22 cellular contexts compared by ENCODE assay signal in the genomic region with DNA sequence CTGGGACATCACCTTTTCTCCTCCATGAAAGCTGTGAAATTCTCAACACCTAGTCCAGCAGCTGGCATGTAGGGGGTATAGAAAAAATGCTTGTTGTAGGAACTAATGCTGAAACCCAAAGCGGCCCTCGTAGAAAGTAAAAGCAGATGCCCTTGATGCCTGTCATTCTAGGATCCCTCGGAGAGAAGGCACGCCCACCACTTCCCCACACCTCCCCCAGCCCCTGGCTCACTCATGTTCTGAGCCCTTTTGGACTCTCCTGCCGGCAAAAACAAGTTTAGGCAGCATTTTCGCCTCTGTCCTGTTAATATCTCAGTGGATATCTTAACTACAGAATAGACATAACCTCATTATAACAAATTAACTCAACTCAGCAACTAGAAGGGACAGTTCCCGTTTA. TPM values are rescaled to one million over a fixed set of nuclear protein-coding genes. Genes with fewer than 3 reads are reported as not detected.
DNase-seq lines count a peak whose midpoint lies in the region; ATAC-seq and TF ChIP-seq lines count a peak whose summit lies in the region.
"Had no signal": no experiment of that assay in that cellular context is flagged by ENCODE, and none has a peak within 500 bp of the region (broad histone marks: within the 10 kb centered on the region; RNA-seq: fewer than 3 reads in every experiment).

No MANE protein-coding gene starts in this region.

- H3K4me1 ChIP-seq in esophagus squamous epithelium (peaks cover 33 to 86% (median 34%) of the 10 kb centered on the region in 3 donors), stomach (peaks cover 14 to 32% (median 20%) of the 10 kb centered on the region in 4 donors), right cardiac atrium (ENCODE audit: control insufficient read depth, insufficient read depth, low read length) (no peaks in the 10 kb centered on the region)

- intact Hi-C loops in esophagus squamous epithelium (cut with DNase I) (no loop called here), stomach (cut with DNase I; ENCODE audit: low total_unique reads) (no loop called here), dorsolateral prefrontal cortex (cut with DNase I) (no loop called here), right cardiac atrium (cut with DNase I) (no loop called here)

- H3K36me3 ChIP-seq in H7 (replicated peaks; ENCODE audit: control insufficient read depth, insufficient read depth, low read length) (no peaks in the 10 kb centered on the region), esophagus squamous epithelium (no peaks in the 10 kb centered on the region), stomach (no peaks in the 10 kb centered on the region)
- H3K36me3 ChIP-seq: BLaER1 treated with 17β-estradiol and CSF1 and Interleukin-3, amounts not matched to agents 10 nM and 100 nM had no signal

- no peak for TF ChIP-seq POLR2A in esophagus squamous epithelium (IDR thresholded peaks at IDR 0.05)
- no peak for TF ChIP-seq POLR2A in stomach (IDR thresholded peaks at IDR 0.05)

- H3K27me3 ChIP-seq in H7 (ENCODE audit: control insufficient read depth, insufficient read depth, low read length) = peaks cover 11% of the 10 kb centered on the region; the same call in 1 of the 2 replicates
- peaks cover 0 to 66% (median 0%) of the 10 kb centered on the region in 4 donors for H3K27me3 ChIP-seq in esophagus squamous epithelium
- peaks cover 0 to 57% (median 8%) of the 10 kb centered on the region in 3 donors for H3K27me3 ChIP-seq in stomach
- H3K27me3 ChIP-seq in dorsolateral prefrontal cortex = peaks cover 0 to 50% (median 17%) of the 10 kb centered on the region in 45 donors
- no peaks in the 10 kb centered on the region for H3K27me3 ChIP-seq in right cardiac atrium (ENCODE audit: control insufficient read depth, insufficient read depth)

- no peak for TF ChIP-seq EP300 in stomach (IDR thresholded peaks at IDR 0.05)

- H3K27ac ChIP-seq in esophagus squamous epithelium (peak overlapping the region; percentile 60 to 92 (median 90)), stomach (peak overlapping the region in 3 of 5 donors; percentile 47 to 66 (median 62)), dorsolateral prefrontal cortex (no peak overlapping the region), right cardiac atrium (ENCODE audit: low read length) (no peak overlapping the region)
- H3K27ac ChIP-seq: A549; BLaER1 treated with 17β-estradiol and CSF1 and Interleukin-3, amounts not matched to agents 10 nM and 100 nM had no signal

- ATAC-seq in right cardiac atrium (no peak), GM18517 (IDR thresholded peaks at IDR 0.05; ENCODE audit: unreplicated experiment) (no peak)
- ATAC-seq: A549 had no signal

- WGBS in esophagus squamous epithelium, 2 donors = 22 to 24% methylated on average over 7 of the region's 7 CpGs
- WGBS in stomach, 5 donors = 34 to 60% (median 54%) methylated on average over 7 of the region's 7 CpGs
- 37% methylated on average over 7 of the region's 7 CpGs for WGBS in right cardiac atrium

- no peaks in the 10 kb centered on the region for H3K9me3 ChIP-seq in esophagus squamous epithelium
- H3K9me3 ChIP-seq in stomach = peaks cover 0 to 7% (median 6%) of the 10 kb centered on the region in 4 donors
- peaks cover 2% of the 10 kb centered on the region for H3K9me3 ChIP-seq in right cardiac atrium (ENCODE audit: control insufficient read depth, low read length)
- H3K9me3 ChIP-seq: A549 had no signal

- no peak for TF ChIP-seq CTCF in esophagus squamous epithelium (IDR thresholded peaks at IDR 0.05)
- no peak for TF ChIP-seq CTCF in stomach (IDR thresholded peaks at IDR 0.05)
- TF ChIP-seq CTCF in dorsolateral prefrontal cortex (IDR thresholded peaks at IDR 0.05 in 54 of 56, conservative IDR thresholded peaks at IDR 0.05 in 2 of 56; ENCODE audit: low read depth in 1 of 56, partially characterized antibody in 56 of 56) = no peak

- H3K4me3 ChIP-seq in H7 (ENCODE audit: insufficient read depth, low read depth, low read length) = no peak overlapping the region
- H3K4me3 ChIP-seq in esophagus squamous epithelium = no peak overlapping the region
- no peak overlapping the region for H3K4me3 ChIP-seq in stomach
- H3K4me3 ChIP-seq in dorsolateral prefrontal cortex = no peak overlapping the region
- H3K4me3 ChIP-seq in right cardiac atrium (ENCODE audit: low read length) = no peak overlapping the region
- H3K4me3 ChIP-seq: A549; BLaER1 treated with 17β-estradiol and CSF1 and Interleukin-3, amounts not matched to agents 10 nM and 100 nM had no signal

- DNase-seq in H7 (peak; percentile 70), RPMI8226 (peak; percentile 68), esophagus squamous epithelium (lab: John Stamatoyannopoulos, UW) (no peak), stomach (no peak), dorsolateral prefrontal cortex (no peak), right cardiac atrium (no peak)
- DNase-seq: AML-193; CD4-positive, alpha-beta T cell; H9; IMR-90; KG1; MM.1S; NCI-H1417; NCI-H1694; NCI-H2029 treated with DMSO at 0.1 percent for 48 hours; NCI-H446 treated with DMSO at 0.1 percent for 48 hours; NCI-H526 treated with DMSO at 0.1 percent for 48 hours; OCI-M1; SHP77 treated with DMSO at 0.1 percent for 48 hours had no signal

RNA-seq across cellular contexts. Expression of a gene that starts 36.5 kb away (rescaled TPM):
- total RNA-seq in H7 (2014; rRNA removed; shearing (Covaris generic)) = 10.5 and 11.7 TPM in 2 replicates
- total RNA-seq in esophagus squamous epithelium (10 to 100 TPM; 41.1 to 93.5 (median 68.8) TPM), stomach (10 to 100 TPM in 4 of 5 donors, 1 to 10 TPM in 1; 9.0 to 36.2 (median 13.2) TPM), dorsolateral prefrontal cortex (under 1 TPM in 27 of 120 experiments, not detected in 93; 0.10 to 0.89 (median 0.15) TPM), right cardiac atrium (1 to 10 TPM in 1 of 4 donors, under 1 TPM in 3; 0.86 to 1.2 (median 0.92) TPM)
- polyA plus RNA-seq in stomach (10 to 100 TPM in 2 of 3 donors, 1 to 10 TPM in 1; 8.7 to 37.6 (median 29.2) TPM), right cardiac atrium (0.70 TPM)

Comparison
In these comparisons a context has a peak if more than half of its experiments do, and no peak if none do; other contexts are left out.
1. DNase-seq: peak in H7 (single experiment) and RPMI8226 (single experiment); none in esophagus squamous epithelium (single experiment), stomach (single experiment), dorsolateral prefrontal cortex (0 of 10) and right cardiac atrium (0 of 3).
2. H3K27ac ChIP-seq: peak in esophagus squamous epithelium (4 of 4) and stomach (3 of 5); none in dorsolateral prefrontal cortex (0 of 59) and right cardiac atrium (single experiment).